Comparison of ENCODE assay signal across 1 cellular context in the genomic region with DNA sequence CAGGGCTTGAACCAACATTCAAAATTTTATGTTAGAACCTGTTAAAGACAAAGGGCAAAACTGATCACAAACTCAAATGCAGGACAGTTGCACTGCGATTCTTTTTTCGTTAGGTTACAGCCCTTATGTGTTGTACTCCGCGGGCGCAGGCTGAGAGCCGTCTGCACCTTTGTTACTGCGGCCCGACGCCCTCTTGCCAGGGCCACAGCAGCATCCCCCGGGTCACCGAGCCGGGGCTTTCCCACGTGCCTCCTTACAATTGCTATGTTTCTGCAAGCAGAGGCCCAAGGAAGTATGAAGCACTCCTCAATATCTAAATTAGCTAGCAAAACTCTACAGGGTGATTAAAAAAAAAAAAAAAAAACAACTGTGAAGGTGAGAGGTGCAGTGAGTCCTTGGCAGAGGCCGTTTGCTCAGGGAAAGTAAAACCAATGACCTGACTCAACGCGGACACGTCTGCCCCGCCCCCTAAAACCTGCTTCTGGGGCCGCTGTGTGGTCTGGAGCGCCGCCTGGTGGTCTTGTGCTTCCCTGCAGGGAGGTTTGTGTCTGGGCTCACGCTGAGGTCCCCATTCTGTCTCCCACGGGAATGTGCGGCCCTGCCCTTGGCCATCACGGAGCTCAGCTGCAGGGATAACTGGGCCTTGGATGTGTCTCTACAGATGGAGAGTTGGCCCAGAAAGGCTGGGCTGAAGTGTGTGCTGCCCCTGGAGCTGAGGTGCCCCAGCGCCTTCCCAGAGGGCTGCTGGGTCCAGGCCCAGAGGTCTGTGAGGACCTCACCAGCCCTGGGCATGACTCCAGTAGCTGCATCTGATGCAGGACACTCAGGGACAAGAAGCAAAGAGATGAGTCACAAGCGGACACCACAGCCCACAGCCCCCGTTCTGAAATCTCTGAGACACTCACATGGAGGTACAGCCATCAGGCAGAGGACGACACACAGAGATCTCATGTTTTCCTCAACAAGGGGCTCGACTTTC.
A peak's percentile ranks its signal among the peaks of the same experiment; 100 is the strongest.
TF ChIP-seq lines count a peak whose summit lies in the region.

No MANE protein-coding gene starts in this region.

TF ChIP-seq in K562, 482 proteins besides CTCF, POLR2A, EP300 and RAD21 (continued from another document and continues in another):
- TF ChIP-seq, protein P1, sequence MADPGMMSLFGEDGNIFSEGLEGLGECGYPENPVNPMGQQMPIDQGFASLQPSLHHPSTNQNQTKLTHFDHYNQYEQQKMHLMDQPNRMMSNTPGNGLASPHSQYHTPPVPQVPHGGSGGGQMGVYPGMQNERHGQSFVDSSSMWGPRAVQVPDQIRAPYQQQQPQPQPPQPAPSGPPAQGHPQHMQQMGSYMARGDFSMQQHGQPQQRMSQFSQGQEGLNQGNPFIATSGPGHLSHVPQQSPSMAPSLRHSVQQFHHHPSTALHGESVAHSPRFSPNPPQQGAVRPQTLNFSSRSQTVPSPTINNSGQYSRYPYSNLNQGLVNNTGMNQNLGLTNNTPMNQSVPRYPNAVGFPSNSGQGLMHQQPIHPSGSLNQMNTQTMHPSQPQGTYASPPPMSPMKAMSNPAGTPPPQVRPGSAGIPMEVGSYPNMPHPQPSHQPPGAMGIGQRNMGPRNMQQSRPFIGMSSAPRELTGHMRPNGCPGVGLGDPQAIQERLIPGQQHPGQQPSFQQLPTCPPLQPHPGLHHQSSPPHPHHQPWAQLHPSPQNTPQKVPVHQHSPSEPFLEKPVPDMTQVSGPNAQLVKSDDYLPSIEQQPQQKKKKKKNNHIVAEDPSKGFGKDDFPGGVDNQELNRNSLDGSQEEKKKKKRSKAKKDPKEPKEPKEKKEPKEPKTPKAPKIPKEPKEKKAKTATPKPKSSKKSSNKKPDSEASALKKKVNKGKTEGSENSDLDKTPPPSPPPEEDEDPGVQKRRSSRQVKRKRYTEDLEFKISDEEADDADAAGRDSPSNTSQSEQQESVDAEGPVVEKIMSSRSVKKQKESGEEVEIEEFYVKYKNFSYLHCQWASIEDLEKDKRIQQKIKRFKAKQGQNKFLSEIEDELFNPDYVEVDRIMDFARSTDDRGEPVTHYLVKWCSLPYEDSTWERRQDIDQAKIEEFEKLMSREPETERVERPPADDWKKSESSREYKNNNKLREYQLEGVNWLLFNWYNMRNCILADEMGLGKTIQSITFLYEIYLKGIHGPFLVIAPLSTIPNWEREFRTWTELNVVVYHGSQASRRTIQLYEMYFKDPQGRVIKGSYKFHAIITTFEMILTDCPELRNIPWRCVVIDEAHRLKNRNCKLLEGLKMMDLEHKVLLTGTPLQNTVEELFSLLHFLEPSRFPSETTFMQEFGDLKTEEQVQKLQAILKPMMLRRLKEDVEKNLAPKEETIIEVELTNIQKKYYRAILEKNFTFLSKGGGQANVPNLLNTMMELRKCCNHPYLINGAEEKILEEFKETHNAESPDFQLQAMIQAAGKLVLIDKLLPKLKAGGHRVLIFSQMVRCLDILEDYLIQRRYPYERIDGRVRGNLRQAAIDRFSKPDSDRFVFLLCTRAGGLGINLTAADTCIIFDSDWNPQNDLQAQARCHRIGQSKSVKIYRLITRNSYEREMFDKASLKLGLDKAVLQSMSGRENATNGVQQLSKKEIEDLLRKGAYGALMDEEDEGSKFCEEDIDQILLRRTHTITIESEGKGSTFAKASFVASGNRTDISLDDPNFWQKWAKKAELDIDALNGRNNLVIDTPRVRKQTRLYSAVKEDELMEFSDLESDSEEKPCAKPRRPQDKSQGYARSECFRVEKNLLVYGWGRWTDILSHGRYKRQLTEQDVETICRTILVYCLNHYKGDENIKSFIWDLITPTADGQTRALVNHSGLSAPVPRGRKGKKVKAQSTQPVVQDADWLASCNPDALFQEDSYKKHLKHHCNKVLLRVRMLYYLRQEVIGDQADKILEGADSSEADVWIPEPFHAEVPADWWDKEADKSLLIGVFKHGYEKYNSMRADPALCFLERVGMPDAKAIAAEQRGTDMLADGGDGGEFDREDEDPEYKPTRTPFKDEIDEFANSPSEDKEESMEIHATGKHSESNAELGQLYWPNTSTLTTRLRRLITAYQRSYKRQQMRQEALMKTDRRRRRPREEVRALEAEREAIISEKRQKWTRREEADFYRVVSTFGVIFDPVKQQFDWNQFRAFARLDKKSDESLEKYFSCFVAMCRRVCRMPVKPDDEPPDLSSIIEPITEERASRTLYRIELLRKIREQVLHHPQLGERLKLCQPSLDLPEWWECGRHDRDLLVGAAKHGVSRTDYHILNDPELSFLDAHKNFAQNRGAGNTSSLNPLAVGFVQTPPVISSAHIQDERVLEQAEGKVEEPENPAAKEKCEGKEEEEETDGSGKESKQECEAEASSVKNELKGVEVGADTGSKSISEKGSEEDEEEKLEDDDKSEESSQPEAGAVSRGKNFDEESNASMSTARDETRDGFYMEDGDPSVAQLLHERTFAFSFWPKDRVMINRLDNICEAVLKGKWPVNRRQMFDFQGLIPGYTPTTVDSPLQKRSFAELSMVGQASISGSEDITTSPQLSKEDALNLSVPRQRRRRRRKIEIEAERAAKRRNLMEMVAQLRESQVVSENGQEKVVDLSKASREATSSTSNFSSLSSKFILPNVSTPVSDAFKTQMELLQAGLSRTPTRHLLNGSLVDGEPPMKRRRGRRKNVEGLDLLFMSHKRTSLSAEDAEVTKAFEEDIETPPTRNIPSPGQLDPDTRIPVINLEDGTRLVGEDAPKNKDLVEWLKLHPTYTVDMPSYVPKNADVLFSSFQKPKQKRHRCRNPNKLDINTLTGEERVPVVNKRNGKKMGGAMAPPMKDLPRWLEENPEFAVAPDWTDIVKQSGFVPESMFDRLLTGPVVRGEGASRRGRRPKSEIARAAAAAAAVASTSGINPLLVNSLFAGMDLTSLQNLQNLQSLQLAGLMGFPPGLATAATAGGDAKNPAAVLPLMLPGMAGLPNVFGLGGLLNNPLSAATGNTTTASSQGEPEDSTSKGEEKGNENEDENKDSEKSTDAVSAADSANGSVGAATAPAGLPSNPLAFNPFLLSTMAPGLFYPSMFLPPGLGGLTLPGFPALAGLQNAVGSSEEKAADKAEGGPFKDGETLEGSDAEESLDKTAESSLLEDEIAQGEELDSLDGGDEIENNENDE (IDR thresholded peaks at IDR 0.05; ENCODE audit: low read depth, low read length) = no peak
- TF ChIP-seq NFIX (CRISPR knock-in tag; IDR thresholded peaks at IDR 0.05; ENCODE audit: low read depth) = no peak
- TF ChIP-seq HDAC8 (tag; IDR thresholded peaks at IDR 0.05) = no peak
- TF ChIP-seq, protein P2, sequence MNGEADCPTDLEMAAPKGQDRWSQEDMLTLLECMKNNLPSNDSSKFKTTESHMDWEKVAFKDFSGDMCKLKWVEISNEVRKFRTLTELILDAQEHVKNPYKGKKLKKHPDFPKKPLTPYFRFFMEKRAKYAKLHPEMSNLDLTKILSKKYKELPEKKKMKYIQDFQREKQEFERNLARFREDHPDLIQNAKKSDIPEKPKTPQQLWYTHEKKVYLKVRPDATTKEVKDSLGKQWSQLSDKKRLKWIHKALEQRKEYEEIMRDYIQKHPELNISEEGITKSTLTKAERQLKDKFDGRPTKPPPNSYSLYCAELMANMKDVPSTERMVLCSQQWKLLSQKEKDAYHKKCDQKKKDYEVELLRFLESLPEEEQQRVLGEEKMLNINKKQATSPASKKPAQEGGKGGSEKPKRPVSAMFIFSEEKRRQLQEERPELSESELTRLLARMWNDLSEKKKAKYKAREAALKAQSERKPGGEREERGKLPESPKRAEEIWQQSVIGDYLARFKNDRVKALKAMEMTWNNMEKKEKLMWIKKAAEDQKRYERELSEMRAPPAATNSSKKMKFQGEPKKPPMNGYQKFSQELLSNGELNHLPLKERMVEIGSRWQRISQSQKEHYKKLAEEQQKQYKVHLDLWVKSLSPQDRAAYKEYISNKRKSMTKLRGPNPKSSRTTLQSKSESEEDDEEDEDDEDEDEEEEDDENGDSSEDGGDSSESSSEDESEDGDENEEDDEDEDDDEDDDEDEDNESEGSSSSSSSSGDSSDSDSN (IDR thresholded peaks at IDR 0.05; ENCODE audit: borderline replicate concordance in 1 of 2, low read depth in 2 of 2, low read length in 2 of 2) = no peak
- TF ChIP-seq ZNF24 (IDR thresholded peaks at IDR 0.05) = no peak
- no peak for TF ChIP-seq KLF6 (CRISPR knock-in tag; IDR thresholded peaks at IDR 0.05; ENCODE audit: borderline replicate concordance)
- 0 out of 2 replicates have a peak, but pooled peaks have one; percentile 13 for TF ChIP-seq CREM (IDR thresholded peaks at IDR 0.05; ENCODE audit: low read depth)
- TF ChIP-seq, protein P3, sequence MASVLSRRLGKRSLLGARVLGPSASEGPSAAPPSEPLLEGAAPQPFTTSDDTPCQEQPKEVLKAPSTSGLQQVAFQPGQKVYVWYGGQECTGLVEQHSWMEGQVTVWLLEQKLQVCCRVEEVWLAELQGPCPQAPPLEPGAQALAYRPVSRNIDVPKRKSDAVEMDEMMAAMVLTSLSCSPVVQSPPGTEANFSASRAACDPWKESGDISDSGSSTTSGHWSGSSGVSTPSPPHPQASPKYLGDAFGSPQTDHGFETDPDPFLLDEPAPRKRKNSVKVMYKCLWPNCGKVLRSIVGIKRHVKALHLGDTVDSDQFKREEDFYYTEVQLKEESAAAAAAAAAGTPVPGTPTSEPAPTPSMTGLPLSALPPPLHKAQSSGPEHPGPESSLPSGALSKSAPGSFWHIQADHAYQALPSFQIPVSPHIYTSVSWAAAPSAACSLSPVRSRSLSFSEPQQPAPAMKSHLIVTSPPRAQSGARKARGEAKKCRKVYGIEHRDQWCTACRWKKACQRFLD (CRISPR knock-in tag; IDR thresholded peaks at IDR 0.05) = no peak
- no peak for TF ChIP-seq U2AF2 (optimal IDR thresholded peaks at IDR 0.05; ENCODE audit: low read depth, low read length)
- TF ChIP-seq, protein P4, sequence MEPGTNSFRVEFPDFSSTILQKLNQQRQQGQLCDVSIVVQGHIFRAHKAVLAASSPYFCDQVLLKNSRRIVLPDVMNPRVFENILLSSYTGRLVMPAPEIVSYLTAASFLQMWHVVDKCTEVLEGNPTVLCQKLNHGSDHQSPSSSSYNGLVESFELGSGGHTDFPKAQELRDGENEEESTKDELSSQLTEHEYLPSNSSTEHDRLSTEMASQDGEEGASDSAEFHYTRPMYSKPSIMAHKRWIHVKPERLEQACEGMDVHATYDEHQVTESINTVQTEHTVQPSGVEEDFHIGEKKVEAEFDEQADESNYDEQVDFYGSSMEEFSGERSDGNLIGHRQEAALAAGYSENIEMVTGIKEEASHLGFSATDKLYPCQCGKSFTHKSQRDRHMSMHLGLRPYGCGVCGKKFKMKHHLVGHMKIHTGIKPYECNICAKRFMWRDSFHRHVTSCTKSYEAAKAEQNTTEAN (CRISPR knock-in tag; IDR thresholded peaks at IDR 0.05) = no peak
- TF ChIP-seq NELFE (IDR thresholded peaks at IDR 0.05; ENCODE audit: insufficient read depth, insufficient read length) = no peak
- TF ChIP-seq NFYB (IDR thresholded peaks at IDR 0.05; ENCODE audit: extremely low read depth, insufficient read length) = no peak
- TF ChIP-seq SPI1 (IDR thresholded peaks at IDR 0.05; ENCODE audit: borderline replicate concordance, low read depth, low read length) = no peak
- no peak for TF ChIP-seq CBX1 (IDR thresholded peaks at IDR 0.05; ENCODE audit: low read depth)
- TF ChIP-seq JUND (IDR thresholded peaks at IDR 0.05; ENCODE audit: borderline replicate concordance, low read depth, low read length) = no peak
- no peak for TF ChIP-seq JUND (tag; IDR thresholded peaks at IDR 0.05; ENCODE audit: borderline replicate concordance, low read depth, low read length)
- TF ChIP-seq, protein P5, sequence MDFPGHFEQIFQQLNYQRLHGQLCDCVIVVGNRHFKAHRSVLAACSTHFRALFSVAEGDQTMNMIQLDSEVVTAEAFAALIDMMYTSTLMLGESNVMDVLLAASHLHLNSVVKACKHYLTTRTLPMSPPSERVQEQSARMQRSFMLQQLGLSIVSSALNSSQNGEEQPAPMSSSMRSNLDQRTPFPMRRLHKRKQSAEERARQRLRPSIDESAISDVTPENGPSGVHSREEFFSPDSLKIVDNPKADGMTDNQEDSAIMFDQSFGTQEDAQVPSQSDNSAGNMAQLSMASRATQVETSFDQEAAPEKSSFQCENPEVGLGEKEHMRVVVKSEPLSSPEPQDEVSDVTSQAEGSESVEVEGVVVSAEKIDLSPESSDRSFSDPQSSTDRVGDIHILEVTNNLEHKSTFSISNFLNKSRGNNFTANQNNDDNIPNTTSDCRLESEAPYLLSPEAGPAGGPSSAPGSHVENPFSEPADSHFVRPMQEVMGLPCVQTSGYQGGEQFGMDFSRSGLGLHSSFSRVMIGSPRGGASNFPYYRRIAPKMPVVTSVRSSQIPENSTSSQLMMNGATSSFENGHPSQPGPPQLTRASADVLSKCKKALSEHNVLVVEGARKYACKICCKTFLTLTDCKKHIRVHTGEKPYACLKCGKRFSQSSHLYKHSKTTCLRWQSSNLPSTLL (IDR thresholded peaks at IDR 0.05) = no peak
- TF ChIP-seq SMC3 (conservative IDR thresholded peaks at IDR 0.05; ENCODE audit: insufficient read depth, low read depth, low read length) = peak; percentile 85
- TF ChIP-seq, protein P6, sequence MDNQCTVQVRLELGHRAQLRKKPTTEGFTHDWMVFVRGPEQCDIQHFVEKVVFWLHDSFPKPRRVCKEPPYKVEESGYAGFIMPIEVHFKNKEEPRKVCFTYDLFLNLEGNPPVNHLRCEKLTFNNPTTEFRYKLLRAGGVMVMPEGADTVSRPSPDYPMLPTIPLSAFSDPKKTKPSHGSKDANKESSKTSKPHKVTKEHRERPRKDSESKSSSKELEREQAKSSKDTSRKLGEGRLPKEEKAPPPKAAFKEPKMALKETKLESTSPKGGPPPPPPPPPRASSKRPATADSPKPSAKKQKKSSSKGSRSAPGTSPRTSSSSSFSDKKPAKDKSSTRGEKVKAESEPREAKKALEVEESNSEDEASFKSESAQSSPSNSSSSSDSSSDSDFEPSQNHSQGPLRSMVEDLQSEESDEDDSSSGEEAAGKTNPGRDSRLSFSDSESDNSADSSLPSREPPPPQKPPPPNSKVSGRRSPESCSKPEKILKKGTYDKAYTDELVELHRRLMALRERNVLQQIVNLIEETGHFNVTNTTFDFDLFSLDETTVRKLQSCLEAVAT (IDR thresholded peaks at IDR 0.05) = no peak
- no peak for TF ChIP-seq SLC30A9 (CRISPR knock-in tag; IDR thresholded peaks at IDR 0.05)
- no peak for TF ChIP-seq MYC (IDR thresholded peaks at IDR 0.05; ENCODE audit: low read depth, low read length)
- no peak for TF ChIP-seq MYC (CRISPR knock-in tag; IDR thresholded peaks at IDR 0.05; ENCODE audit: borderline replicate concordance, low read depth)
- TF ChIP-seq, protein P7, sequence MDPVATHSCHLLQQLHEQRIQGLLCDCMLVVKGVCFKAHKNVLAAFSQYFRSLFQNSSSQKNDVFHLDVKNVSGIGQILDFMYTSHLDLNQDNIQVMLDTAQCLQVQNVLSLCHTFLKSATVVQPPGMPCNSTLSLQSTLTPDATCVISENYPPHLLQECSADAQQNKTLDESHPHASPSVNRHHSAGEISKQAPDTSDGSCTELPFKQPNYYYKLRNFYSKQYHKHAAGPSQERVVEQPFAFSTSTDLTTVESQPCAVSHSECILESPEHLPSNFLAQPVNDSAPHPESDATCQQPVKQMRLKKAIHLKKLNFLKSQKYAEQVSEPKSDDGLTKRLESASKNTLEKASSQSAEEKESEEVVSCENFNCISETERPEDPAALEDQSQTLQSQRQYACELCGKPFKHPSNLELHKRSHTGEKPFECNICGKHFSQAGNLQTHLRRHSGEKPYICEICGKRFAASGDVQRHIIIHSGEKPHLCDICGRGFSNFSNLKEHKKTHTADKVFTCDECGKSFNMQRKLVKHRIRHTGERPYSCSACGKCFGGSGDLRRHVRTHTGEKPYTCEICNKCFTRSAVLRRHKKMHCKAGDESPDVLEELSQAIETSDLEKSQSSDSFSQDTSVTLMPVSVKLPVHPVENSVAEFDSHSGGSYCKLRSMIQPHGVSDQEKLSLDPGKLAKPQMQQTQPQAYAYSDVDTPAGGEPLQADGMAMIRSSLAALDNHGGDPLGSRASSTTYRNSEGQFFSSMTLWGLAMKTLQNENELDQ (CRISPR knock-in tag; IDR thresholded peaks at IDR 0.05; ENCODE audit: borderline replicate concordance) = no peak
- no peak for TF ChIP-seq TAF9B (IDR thresholded peaks at IDR 0.05; ENCODE audit: partially characterized antibody)
- TF ChIP-seq ARHGAP35 (IDR thresholded peaks at IDR 0.05; ENCODE audit: partially characterized antibody) = no peak
